Comparison of ENCODE assay signal across 9 cellular contexts in the genomic region with DNA sequence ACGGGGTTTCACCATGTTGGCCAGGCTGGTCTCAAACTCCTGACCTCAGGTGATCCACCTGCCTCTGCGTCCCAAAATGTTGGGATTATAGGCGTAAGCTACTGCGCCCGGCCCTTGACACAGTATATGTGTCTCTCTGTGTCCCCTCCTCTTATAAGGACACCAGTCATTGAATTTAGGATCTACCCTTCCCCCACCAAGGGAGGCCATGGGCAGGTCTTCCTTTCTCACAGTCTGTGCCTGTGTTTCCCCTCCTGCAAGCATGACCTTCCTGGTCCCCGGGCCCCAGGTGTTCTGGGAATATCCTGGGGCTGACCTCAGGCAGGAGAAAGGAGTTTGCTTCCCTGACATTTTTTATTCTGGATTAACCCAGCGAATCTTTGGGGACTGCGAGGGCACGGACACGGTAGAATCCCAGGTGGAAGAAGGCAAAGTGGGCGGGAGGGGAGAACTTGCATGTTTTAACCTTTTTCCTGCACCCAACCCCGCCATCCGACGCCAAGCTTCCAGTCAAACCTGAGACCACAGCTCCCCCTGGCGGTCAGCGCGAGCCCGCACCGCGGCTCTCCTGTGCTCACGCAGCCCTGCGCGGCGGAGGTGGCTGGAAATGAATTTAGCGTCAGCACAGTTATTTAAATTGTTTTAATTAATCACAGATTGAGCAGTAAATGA. TPM values are rescaled to one million over a fixed set of nuclear protein-coding genes. Genes with fewer than 3 reads are reported as not detected.
DNase-seq lines count a peak whose midpoint lies in the region; ATAC-seq and TF ChIP-seq lines count a peak whose summit lies in the region.
"Had no signal": no experiment of that assay in that cellular context is flagged by ENCODE, and none has a peak within 500 bp of the region (broad histone marks: within the 10 kb centered on the region; RNA-seq: fewer than 3 reads in every experiment).

No MANE protein-coding gene starts in this region.

- no peak for TF ChIP-seq POLR2A in upper lobe of left lung (IDR thresholded peaks at IDR 0.05)

- peaks cover 0 to 4% (median 0%) of the 10 kb centered on the region in 4 donors for H3K9me3 ChIP-seq in upper lobe of left lung

- no peaks in the 10 kb centered on the region for H3K36me3 ChIP-seq in upper lobe of left lung

- no peak overlapping the region for H3K4me3 ChIP-seq in AG04449 (ENCODE audit: low read depth, low read length)
- no peak overlapping the region for H3K4me3 ChIP-seq in upper lobe of left lung

- no peaks in the 10 kb centered on the region for H3K4me1 ChIP-seq in upper lobe of left lung

- CTCF ChIA-PET in AG04449 (lab: Yijun Ruan, JAX), result interaction anchor here (0.5 to 2.5 kb wide), 20 partner anchors 9 to 1103 kb away, joined by 3 to 24 read pairs (median 3); no protein-coding TSS in a partner anchor

- no peaks in the 10 kb centered on the region for H3K27me3 ChIP-seq in upper lobe of left lung

- peak; percentile 61 to 65 for ATAC-seq in upper lobe of left lung (ENCODE audit: low FRiP score in 2 of 2)

- no peak for TF ChIP-seq EP300 in upper lobe of left lung (IDR thresholded peaks at IDR 0.05)

- H3K27ac ChIP-seq in upper lobe of left lung, result no peak overlapping the region

- no peak for DNase-seq in AG04449 (ENCODE audit: low read depth, low spot score)
- DNase-seq in GM19238 (ENCODE audit: insufficient read length, low spot score), result peak; percentile 64
- peak; percentile 4 for DNase-seq in NCI-H82 treated with DMSO at 0.1 percent for 48 hours (lab: John Stamatoyannopoulos, UW; ENCODE audit: unreplicated experiment)
- peak; percentile 41 for DNase-seq in activated T-cell treated with anti-CD3 and anti-CD28 coated beads, Interleukin-2, amount 50 U/mL, for 1 hour
- DNase-seq in foreskin melanocyte, result peak; percentile 24
- DNase-seq in nucleus accumbens (lab: John Stamatoyannopoulos, UW), result peak in 49 of 56 donors; percentile 2 to 86 (median 40)
- DNase-seq in upper lobe of left lung, result peak; percentile 51 to 93
- no peak for DNase-seq in kidney glomerular epithelial cell (lab: John Stamatoyannopoulos, UW)

- POLR2A ChIA-PET in AG04449 (lab: Yijun Ruan, JAX), result interaction anchor here (0.7 to 1.3 kb wide), 2 partner anchors 109 to 177 kb away, joined by 3 to 5 read pairs; no protein-coding TSS in a partner anchor

- TF ChIP-seq CTCF in AG04449 (IDR thresholded peaks at IDR 0.05; ENCODE audit: insufficient read depth, low read length, missing control alignments) (peak; percentile 92), upper lobe of left lung (IDR thresholded peaks at IDR 0.05) (peak; percentile 48 to 90 (median 72))

- 26% methylated on average over 25 of the region's 25 CpGs for WGBS in upper lobe of left lung, 2 donors

RNA-seq across cellular contexts. Expression of a gene that starts 42.1 kb away (rescaled TPM):
- total RNA-seq in upper lobe of left lung, result not detected
- total RNA-seq: pulmonary artery endothelial cell had no signal

Comparison
In these comparisons a context has a peak if more than half of its experiments do, and no peak if none do; other contexts are left out.
1. DNase-seq: peak in GM19238 (single experiment), NCI-H82 treated with DMSO at 0.1 percent for 48 hours (single experiment), activated T-cell treated with anti-CD3 and anti-CD28 coated beads, Interleukin-2, amount 50 U/mL, for 1 hour (single experiment), foreskin melanocyte (single experiment), nucleus accumbens (49 of 56) and upper lobe of left lung (2 of 2); none in AG04449 (single experiment) and kidney glomerular epithelial cell (single experiment).